1 cellular context compared by ENCODE assay signal in genomic region chr14:99682809-99683618, GRCh38.
TF ChIP-seq lines count a peak whose summit lies in the region.

No MANE protein-coding gene starts in this region.

TF ChIP-seq in HepG2, 621 proteins besides CTCF, POLR2A, EP300 and RAD21 (continued from another document and continues in another):
- TF ChIP-seq, protein P1, sequence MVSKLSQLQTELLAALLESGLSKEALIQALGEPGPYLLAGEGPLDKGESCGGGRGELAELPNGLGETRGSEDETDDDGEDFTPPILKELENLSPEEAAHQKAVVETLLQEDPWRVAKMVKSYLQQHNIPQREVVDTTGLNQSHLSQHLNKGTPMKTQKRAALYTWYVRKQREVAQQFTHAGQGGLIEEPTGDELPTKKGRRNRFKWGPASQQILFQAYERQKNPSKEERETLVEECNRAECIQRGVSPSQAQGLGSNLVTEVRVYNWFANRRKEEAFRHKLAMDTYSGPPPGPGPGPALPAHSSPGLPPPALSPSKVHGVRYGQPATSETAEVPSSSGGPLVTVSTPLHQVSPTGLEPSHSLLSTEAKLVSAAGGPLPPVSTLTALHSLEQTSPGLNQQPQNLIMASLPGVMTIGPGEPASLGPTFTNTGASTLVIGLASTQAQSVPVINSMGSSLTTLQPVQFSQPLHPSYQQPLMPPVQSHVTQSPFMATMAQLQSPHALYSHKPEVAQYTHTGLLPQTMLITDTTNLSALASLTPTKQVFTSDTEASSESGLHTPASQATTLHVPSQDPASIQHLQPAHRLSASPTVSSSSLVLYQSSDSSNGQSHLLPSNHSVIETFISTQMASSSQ (IDR thresholded peaks at IDR 0.05; ENCODE audit: low read depth) = no peak
- TF ChIP-seq, protein P1 (CRISPR knock-in tag; IDR thresholded peaks at IDR 0.05; ENCODE audit: borderline replicate concordance) = no peak
- TF ChIP-seq ZBED4 (CRISPR knock-in tag; IDR thresholded peaks at IDR 0.05; ENCODE audit: borderline replicate concordance) (no peak; the same call in 1 of the 2 replicates), ZGPAT (CRISPR knock-in tag; IDR thresholded peaks at IDR 0.05) (peak; percentile 6; the same call in 1 of the 2 replicates), KAT7 (CRISPR knock-in tag; IDR thresholded peaks at IDR 0.05; ENCODE audit: borderline replicate concordance) (no peak), ZNF572 (CRISPR knock-in tag; IDR thresholded peaks at IDR 0.05) (no peak), ZFP36L1 (CRISPR knock-in tag; IDR thresholded peaks at IDR 0.05) (no peak), HOXD1 (CRISPR knock-in tag; IDR thresholded peaks at IDR 0.05) (no peak; the same call in 1 of the 2 replicates), FOXA3 (CRISPR knock-in tag; IDR thresholded peaks at IDR 0.05) (no peak), MBNL3 (CRISPR knock-in tag; conservative IDR thresholded peaks at IDR 0.05) (no peak), ZNF883 (CRISPR knock-in tag; IDR thresholded peaks at IDR 0.05; ENCODE audit: not compliant biosample characterization) (peak; percentile 50), SPEN (CRISPR knock-in tag; IDR thresholded peaks at IDR 0.05; ENCODE audit: low read depth) (0 out of 2 replicates have a peak, but pooled peaks have one; percentile 57), TFDP1 (CRISPR knock-in tag; IDR thresholded peaks at IDR 0.05; ENCODE audit: borderline replicate concordance) (no peak), SAP130 (CRISPR knock-in tag; IDR thresholded peaks at IDR 0.05; ENCODE audit: low read depth) (peak; percentile 64), SP5 (CRISPR knock-in tag; IDR thresholded peaks at IDR 0.05; ENCODE audit: borderline replicate concordance, low read depth) (no peak), ZNF577 (CRISPR knock-in tag; IDR thresholded peaks at IDR 0.05; ENCODE audit: borderline replicate concordance, low read depth) (no peak), TBP (CRISPR knock-in tag; IDR thresholded peaks at IDR 0.05) (no peak), SIN3B (IDR thresholded peaks at IDR 0.05; ENCODE audit: low read length) (no peak), SNAI1 (CRISPR knock-in tag; IDR thresholded peaks at IDR 0.05; ENCODE audit: borderline replicate concordance) (peak; percentile 78; the same call in 1 of the 2 replicates), ZNF30 (CRISPR knock-in tag; IDR thresholded peaks at IDR 0.05) (no peak), BRD4 (CRISPR knock-in tag; IDR thresholded peaks at IDR 0.05) (no peak), ZNF34 (CRISPR knock-in tag; IDR thresholded peaks at IDR 0.05; ENCODE audit: borderline replicate concordance) (no peak), ZNF496 (CRISPR knock-in tag; IDR thresholded peaks at IDR 0.05; ENCODE audit: insufficient replicate concordance) (no peak), YY1 (IDR thresholded peaks at IDR 0.05; ENCODE audit: insufficient read depth, insufficient replicate concordance, low read depth, low read length) (peak; percentile 30), NR2C2 (CRISPR knock-in tag; IDR thresholded peaks at IDR 0.05; ENCODE audit: borderline replicate concordance) (no peak), RXRA (CRISPR knock-in tag; IDR thresholded peaks at IDR 0.05) (no peak; the same call in 1 of the 2 replicates), GMEB1 (CRISPR knock-in tag; IDR thresholded peaks at IDR 0.05; ENCODE audit: borderline replicate concordance) (no peak), ZNF557 (CRISPR knock-in tag; IDR thresholded peaks at IDR 0.05) (no peak), ZNF10 (CRISPR knock-in tag; IDR thresholded peaks at IDR 0.05; ENCODE audit: borderline replicate concordance, low read depth) (no peak), SSRP1 (CRISPR knock-in tag; IDR thresholded peaks at IDR 0.05) (no peak), ZNF563 (CRISPR knock-in tag; IDR thresholded peaks at IDR 0.05) (no peak), ZNF800 (CRISPR knock-in tag; IDR thresholded peaks at IDR 0.05) (no peak), FOSL2 (CRISPR knock-in tag; IDR thresholded peaks at IDR 0.05) (peak; percentile 14; the same call in 1 of the 2 replicates), GATAD2A (CRISPR knock-in tag; IDR thresholded peaks at IDR 0.05) (peak; percentile 24; the same call in 1 of the 2 replicates)
- TF ChIP-seq, protein P2, sequence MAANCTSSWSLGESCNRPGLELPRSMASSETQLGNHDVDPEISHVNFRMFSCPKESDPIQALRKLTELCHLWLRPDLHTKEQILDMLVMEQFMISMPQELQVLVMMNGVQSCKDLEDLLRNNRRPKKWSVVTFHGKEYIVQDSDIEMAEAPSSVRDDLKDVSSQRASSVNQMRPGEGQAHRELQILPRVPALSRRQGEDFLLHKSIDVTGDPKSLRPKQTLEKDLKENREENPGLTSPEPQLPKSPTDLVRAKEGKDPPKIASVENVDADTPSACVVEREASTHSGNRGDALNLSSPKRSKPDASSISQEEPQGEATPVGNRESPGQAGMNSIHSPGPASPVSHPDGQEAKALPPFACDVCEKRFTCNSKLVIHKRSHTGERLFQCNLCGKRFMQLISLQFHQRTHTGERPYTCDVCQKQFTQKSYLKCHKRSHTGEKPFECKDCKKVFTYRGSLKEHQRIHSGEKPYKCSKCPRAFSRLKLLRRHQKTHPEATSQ (CRISPR knock-in tag; IDR thresholded peaks at IDR 0.05; ENCODE audit: borderline replicate concordance) = no peak
- TF ChIP-seq, protein P3, sequence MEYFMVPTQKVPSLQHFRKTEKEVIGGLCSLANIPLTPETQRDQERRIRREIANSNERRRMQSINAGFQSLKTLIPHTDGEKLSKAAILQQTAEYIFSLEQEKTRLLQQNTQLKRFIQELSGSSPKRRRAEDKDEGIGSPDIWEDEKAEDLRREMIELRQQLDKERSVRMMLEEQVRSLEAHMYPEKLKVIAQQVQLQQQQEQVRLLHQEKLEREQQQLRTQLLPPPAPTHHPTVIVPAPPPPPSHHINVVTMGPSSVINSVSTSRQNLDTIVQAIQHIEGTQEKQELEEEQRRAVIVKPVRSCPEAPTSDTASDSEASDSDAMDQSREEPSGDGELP (IDR thresholded peaks at IDR 0.05; ENCODE audit: borderline replicate concordance, low read depth) = 0 out of 2 replicates have a peak, but pooled peaks have one; percentile 34
- TF ChIP-seq, protein P4, sequence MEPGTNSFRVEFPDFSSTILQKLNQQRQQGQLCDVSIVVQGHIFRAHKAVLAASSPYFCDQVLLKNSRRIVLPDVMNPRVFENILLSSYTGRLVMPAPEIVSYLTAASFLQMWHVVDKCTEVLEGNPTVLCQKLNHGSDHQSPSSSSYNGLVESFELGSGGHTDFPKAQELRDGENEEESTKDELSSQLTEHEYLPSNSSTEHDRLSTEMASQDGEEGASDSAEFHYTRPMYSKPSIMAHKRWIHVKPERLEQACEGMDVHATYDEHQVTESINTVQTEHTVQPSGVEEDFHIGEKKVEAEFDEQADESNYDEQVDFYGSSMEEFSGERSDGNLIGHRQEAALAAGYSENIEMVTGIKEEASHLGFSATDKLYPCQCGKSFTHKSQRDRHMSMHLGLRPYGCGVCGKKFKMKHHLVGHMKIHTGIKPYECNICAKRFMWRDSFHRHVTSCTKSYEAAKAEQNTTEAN (CRISPR knock-in tag; conservative IDR thresholded peaks at IDR 0.05) = no peak
- TF ChIP-seq, protein P5, sequence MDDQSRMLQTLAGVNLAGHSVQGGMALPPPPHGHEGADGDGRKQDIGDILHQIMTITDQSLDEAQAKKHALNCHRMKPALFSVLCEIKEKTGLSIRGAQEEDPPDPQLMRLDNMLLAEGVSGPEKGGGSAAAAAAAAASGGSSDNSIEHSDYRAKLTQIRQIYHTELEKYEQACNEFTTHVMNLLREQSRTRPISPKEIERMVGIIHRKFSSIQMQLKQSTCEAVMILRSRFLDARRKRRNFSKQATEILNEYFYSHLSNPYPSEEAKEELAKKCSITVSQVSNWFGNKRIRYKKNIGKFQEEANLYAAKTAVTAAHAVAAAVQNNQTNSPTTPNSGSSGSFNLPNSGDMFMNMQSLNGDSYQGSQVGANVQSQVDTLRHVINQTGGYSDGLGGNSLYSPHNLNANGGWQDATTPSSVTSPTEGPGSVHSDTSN (CRISPR knock-in tag; IDR thresholded peaks at IDR 0.05; ENCODE audit: borderline replicate concordance) = no peak
- TF ChIP-seq, protein P6, sequence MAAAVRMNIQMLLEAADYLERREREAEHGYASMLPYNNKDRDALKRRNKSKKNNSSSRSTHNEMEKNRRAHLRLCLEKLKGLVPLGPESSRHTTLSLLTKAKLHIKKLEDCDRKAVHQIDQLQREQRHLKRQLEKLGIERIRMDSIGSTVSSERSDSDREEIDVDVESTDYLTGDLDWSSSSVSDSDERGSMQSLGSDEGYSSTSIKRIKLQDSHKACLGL (CRISPR knock-in tag; IDR thresholded peaks at IDR 0.05) = 0 out of 2 replicates have a peak, but pooled peaks have one; percentile 24
- TF ChIP-seq, protein P7, sequence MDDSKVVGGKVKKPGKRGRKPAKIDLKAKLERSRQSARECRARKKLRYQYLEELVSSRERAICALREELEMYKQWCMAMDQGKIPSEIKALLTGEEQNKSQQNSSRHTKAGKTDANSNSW (CRISPR knock-in tag; IDR thresholded peaks at IDR 0.05; ENCODE audit: borderline replicate concordance) = no peak
